In the genomic region with DNA sequence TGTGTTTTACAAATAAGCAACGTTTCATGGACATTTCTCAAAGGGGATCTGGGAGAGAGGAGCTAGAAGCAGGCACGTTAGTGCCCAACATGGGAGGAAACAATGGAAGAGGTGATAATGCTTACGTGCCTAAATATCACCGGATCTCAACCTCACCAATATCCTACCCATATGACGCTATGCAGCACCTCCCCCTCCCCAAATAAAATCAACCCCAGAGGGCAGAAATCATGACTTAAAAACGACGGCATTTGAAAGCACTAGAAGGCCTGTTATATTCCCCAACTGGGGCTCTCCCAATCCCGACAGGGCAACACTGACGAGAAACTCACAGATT, we compare ENCODE assay signal across 8 cellular contexts. TPM values are rescaled to one million over a fixed set of nuclear protein-coding genes. Genes with fewer than 3 reads are reported as not detected.
DNase-seq lines count a peak whose midpoint lies in the region; ATAC-seq and TF ChIP-seq lines count a peak whose summit lies in the region.

No MANE protein-coding gene starts in this region.

- H3K9me3 Mint-ChIP-seq in MCF 10A (ENCODE audit: unreplicated experiment), result no peaks in the 10 kb centered on the region

- in situ Hi-C loops in ACHN (cut with HindIII; ENCODE audit: low pct_ligation_motif_present, low pct_unique_long_range_greater_than_20kb, low sequenced_read_pairs), result no loop called here

- peaks cover 23% of the 10 kb centered on the region for H3K4me1 ChIP-seq in lower lobe of right lung
- H3K4me1 ChIP-seq in upper lobe of right lung, result peaks cover 17% of the 10 kb centered on the region

- ATAC-seq in GM19395 (IDR thresholded peaks at IDR 0.05; ENCODE audit: unreplicated experiment), result peak; percentile 10
- ATAC-seq in lower lobe of right lung, result peak; percentile 2 to 6
- ATAC-seq in upper lobe of right lung, result no peak

- peak overlapping the region; percentile 90 for H3K27ac ChIP-seq in lower lobe of right lung
- H3K27ac ChIP-seq in upper lobe of right lung, result peak overlapping the region; percentile 87

- H3K27me3 ChIP-seq in lower lobe of right lung (ENCODE audit: low read depth) (no peaks in the 10 kb centered on the region), upper lobe of right lung (no peaks in the 10 kb centered on the region)

- BruUV-seq in MCF 10A (replicated peaks; lab: Mats Ljungman, UMichigan), result no TSS peak

- POLR2A ChIA-PET in MCF 10A (lab: Yijun Ruan, JAX), result interaction anchor here (0.6 to 2.2 kb wide), 12 partner anchors 8 to 990 kb away, joined by 3 to 17 read pairs (median 5); no protein-coding TSS in a partner anchor

- no peaks in the 10 kb centered on the region for H3K27me3 Mint-ChIP-seq in MCF 10A (ENCODE audit: insufficient read depth, unreplicated experiment)

- peak overlapping the region; percentile 86 for H3K4me3 ChIP-seq in lower lobe of right lung
- H3K4me3 ChIP-seq in upper lobe of right lung, result peak overlapping the region; percentile 82

- DNase-seq in ACHN (peak; percentile 7), LoVo (ENCODE audit: low spot score) (peak; percentile 5), MCF 10A (ENCODE audit: unreplicated experiment) (no peak), lower lobe of right lung (no peak), upper lobe of right lung (no peak), H4 (ENCODE audit: low spot score) (no peak), AG08396 (ENCODE audit: low spot score) (no peak)

- H3K4me3 Mint-ChIP-seq in MCF 10A (ENCODE audit: unreplicated experiment), result peak overlapping the region; percentile 91

- TF ChIP-seq CTCF in MCF 10A (IDR thresholded peaks at IDR 0.05; ENCODE audit: unreplicated experiment), result no peak
- no peak for TF ChIP-seq CTCF in lower lobe of right lung (IDR thresholded peaks at IDR 0.05)
- no peak for TF ChIP-seq CTCF in upper lobe of right lung (IDR thresholded peaks at IDR 0.05)

- CTCF ChIA-PET in MCF 10A (lab: Yijun Ruan, JAX), result interaction anchor here (0.6 to 1.2 kb wide), 3 partner anchors 8 to 1484 kb away, joined by 3 to 6 read pairs (median 3); no protein-coding TSS in a partner anchor

- peaks cover 9% of the 10 kb centered on the region for H3K36me3 ChIP-seq in lower lobe of right lung
- H3K36me3 ChIP-seq in upper lobe of right lung, result peaks cover 8% of the 10 kb centered on the region

- H3K9me3 ChIP-seq in lower lobe of right lung (no peaks in the 10 kb centered on the region), upper lobe of right lung (no peaks in the 10 kb centered on the region)

- peaks cover 17% of the 10 kb centered on the region for H3K4me1 Mint-ChIP-seq in MCF 10A (ENCODE audit: insufficient read depth, unreplicated experiment)

- intact Hi-C loops in MCF 10A (cut with micrococcal nuclease) (no loop called here), lower lobe of right lung (cut with DNase I) (no loop called here), upper lobe of right lung (cut with DNase I) (no loop called here)

- peaks cover 13% of the 10 kb centered on the region for H3K36me3 Mint-ChIP-seq in MCF 10A (ENCODE audit: insufficient read depth, unreplicated experiment)

- H3K27ac Mint-ChIP-seq in MCF 10A (ENCODE audit: low read depth, unreplicated experiment), result peak overlapping the region; percentile 99

RNA-seq across cellular contexts. Expression of a gene that starts 0.4 kb away (rescaled TPM):
- 97.0 and 102 TPM in 2 replicates for total RNA-seq in MCF 10A (2022)
- 51.3 TPM for total RNA-seq in lower lobe of right lung
- 48.2 TPM for total RNA-seq in upper lobe of right lung
- 45.2 and 65.6 TPM in 2 replicates for total RNA-seq in H4 (2014; rRNA removed; shearing (Covaris generic))

Comparison
In these comparisons a context has a peak if more than half of its experiments do, and no peak if none do; other contexts are left out.
1. DNase-seq: peak in ACHN (single experiment) and LoVo (single experiment); none in MCF 10A (single experiment), lower lobe of right lung (single experiment), upper lobe of right lung (single experiment), H4 (single experiment) and AG08396 (single experiment).